In genomic region chr14:101561145-101561896, GRCh38 we compare ENCODE assay signal across 1 cellular context.
TF ChIP-seq lines count a peak whose summit lies in the region.

Gene DIO3 (plus strand): TSS chr14:101561495.

TF ChIP-seq in HCT116, 20 proteins besides CTCF, POLR2A, EP300 and RAD21 (continued from another document):
- TF ChIP-seq, protein P1, sequence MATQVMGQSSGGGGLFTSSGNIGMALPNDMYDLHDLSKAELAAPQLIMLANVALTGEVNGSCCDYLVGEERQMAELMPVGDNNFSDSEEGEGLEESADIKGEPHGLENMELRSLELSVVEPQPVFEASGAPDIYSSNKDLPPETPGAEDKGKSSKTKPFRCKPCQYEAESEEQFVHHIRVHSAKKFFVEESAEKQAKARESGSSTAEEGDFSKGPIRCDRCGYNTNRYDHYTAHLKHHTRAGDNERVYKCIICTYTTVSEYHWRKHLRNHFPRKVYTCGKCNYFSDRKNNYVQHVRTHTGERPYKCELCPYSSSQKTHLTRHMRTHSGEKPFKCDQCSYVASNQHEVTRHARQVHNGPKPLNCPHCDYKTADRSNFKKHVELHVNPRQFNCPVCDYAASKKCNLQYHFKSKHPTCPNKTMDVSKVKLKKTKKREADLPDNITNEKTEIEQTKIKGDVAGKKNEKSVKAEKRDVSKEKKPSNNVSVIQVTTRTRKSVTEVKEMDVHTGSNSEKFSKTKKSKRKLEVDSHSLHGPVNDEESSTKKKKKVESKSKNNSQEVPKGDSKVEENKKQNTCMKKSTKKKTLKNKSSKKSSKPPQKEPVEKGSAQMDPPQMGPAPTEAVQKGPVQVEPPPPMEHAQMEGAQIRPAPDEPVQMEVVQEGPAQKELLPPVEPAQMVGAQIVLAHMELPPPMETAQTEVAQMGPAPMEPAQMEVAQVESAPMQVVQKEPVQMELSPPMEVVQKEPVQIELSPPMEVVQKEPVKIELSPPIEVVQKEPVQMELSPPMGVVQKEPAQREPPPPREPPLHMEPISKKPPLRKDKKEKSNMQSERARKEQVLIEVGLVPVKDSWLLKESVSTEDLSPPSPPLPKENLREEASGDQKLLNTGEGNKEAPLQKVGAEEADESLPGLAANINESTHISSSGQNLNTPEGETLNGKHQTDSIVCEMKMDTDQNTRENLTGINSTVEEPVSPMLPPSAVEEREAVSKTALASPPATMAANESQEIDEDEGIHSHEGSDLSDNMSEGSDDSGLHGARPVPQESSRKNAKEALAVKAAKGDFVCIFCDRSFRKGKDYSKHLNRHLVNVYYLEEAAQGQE (IDR thresholded peaks at IDR 0.05; ENCODE audit: low read depth) = no peak
- TF ChIP-seq, protein P2, sequence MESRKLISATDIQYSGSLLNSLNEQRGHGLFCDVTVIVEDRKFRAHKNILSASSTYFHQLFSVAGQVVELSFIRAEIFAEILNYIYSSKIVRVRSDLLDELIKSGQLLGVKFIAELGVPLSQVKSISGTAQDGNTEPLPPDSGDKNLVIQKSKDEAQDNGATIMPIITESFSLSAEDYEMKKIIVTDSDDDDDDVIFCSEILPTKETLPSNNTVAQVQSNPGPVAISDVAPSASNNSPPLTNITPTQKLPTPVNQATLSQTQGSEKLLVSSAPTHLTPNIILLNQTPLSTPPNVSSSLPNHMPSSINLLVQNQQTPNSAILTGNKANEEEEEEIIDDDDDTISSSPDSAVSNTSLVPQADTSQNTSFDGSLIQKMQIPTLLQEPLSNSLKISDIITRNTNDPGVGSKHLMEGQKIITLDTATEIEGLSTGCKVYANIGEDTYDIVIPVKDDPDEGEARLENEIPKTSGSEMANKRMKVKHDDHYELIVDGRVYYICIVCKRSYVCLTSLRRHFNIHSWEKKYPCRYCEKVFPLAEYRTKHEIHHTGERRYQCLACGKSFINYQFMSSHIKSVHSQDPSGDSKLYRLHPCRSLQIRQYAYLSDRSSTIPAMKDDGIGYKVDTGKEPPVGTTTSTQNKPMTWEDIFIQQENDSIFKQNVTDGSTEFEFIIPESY (IDR thresholded peaks at IDR 0.05; ENCODE audit: extremely low read depth, insufficient replicate concordance, low read length) = no peak
- TF ChIP-seq SIN3A (IDR thresholded peaks at IDR 0.05; ENCODE audit: low read depth) = no peak
